In the genomic region with DNA sequence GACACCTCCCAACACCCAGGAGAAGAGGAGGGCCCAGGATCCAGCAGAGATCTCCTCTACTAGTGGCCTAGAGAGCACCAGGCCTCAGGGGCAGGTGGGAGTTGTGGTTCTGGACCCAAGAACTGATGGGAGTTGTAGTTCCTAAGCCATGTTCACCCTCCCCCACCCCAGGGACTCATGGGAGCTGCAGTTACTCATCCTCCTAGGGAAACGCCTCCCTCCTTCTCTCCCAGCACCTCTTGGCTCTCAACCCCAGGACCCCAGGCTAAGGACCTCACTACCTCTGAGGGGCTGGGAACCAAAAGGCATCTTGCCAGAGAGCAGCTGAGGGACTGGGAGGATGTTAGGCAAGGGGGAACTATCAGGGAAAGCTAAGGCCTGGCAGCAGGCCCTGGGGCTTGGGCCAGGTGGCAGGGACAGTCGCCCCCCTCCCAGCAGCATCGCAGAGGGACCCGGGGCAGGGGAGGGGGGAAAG, we compare ENCODE assay signal across 9 cellular contexts. TPM values are rescaled to one million over a fixed set of nuclear protein-coding genes. Genes with fewer than 3 reads are reported as not detected.
DNase-seq lines count a peak whose midpoint lies in the region; ATAC-seq and TF ChIP-seq lines count a peak whose summit lies in the region.
"Had no signal": no experiment of that assay in that cellular context is flagged by ENCODE, and none has a peak within 500 bp of the region (broad histone marks: within the 10 kb centered on the region; RNA-seq: fewer than 3 reads in every experiment).

No MANE protein-coding gene starts in this region.

- no peaks in the 10 kb centered on the region for H3K4me1 ChIP-seq in psoas muscle
- H3K4me1 ChIP-seq: parathyroid adenoma had no signal

- H3K36me3 ChIP-seq in H7 (replicated peaks; ENCODE audit: control insufficient read depth, insufficient read depth, low read length) (no peaks in the 10 kb centered on the region), psoas muscle (ENCODE audit: insufficient read depth in 1 of 2, low read depth in 1 of 2) (no peaks in the 10 kb centered on the region)

- CTCF ChIA-PET in activated CD8-positive, alpha-beta memory T cell treated with anti-CD3 and anti-CD28 coated beads, Interleukin-2, amount 10 ng/mL, durations not matched to agents 7 days and 5 days (lab: Charles Lee): no interaction called here

- H3K4me1 Mint-ChIP-seq in activated CD8-positive, alpha-beta memory T cell treated with anti-CD3 and anti-CD28 coated beads, Interleukin-2, amount 10 ng/mL, durations not matched to agents 7 days and 5 days: peaks cover 3% of the 10 kb centered on the region

- no peaks in the 10 kb centered on the region for H3K9me3 Mint-ChIP-seq in activated CD8-positive, alpha-beta memory T cell treated with anti-CD3 and anti-CD28 coated beads, Interleukin-2, amount 10 ng/mL, durations not matched to agents 7 days and 5 days (ENCODE audit: low read depth)

- no peaks in the 10 kb centered on the region for H3K27me3 ChIP-seq in H7 (ENCODE audit: control insufficient read depth, insufficient read depth, low read length)
- no peaks in the 10 kb centered on the region for H3K27me3 ChIP-seq in psoas muscle (ENCODE audit: insufficient read depth in 3 of 3, low read length in 2 of 3)

- DNase-seq in H7: peak; percentile 86
- DNase-seq in OCI-M1 (lab: John Stamatoyannopoulos, UW): peak; percentile 40
- peak; percentile 71 for DNase-seq in fibroblast of the aortic adventitia (ENCODE audit: low read depth)
- DNase-seq in psoas muscle: peak in 1 of 2 donors; percentile 31
- DNase-seq in GM13976 (ENCODE audit: low spot score): no peak
- DNase-seq in activated CD8-positive, alpha-beta memory T cell treated with anti-CD3 and anti-CD28 coated beads, Interleukin-2, amount 10 ng/mL, durations not matched to agents 7 days and 5 days: no peak

- WGBS in psoas muscle, 3 donors: 34 to 56% (median 54%) methylated on average over 4 of the region's 4 CpGs

- H3K27ac ChIP-seq in psoas muscle: no peak overlapping the region
- H3K27ac ChIP-seq: parathyroid adenoma had no signal

- H3K36me3 Mint-ChIP-seq in activated CD8-positive, alpha-beta memory T cell treated with anti-CD3 and anti-CD28 coated beads, Interleukin-2, amount 10 ng/mL, durations not matched to agents 7 days and 5 days: no peaks in the 10 kb centered on the region

- ATAC-seq in psoas muscle (peak; percentile 28 to 80 (median 58)), GM21390 (IDR thresholded peaks at IDR 0.05; ENCODE audit: unreplicated experiment) (no peak), GM21367 (IDR thresholded peaks at IDR 0.05; ENCODE audit: unreplicated experiment) (no peak)
- no peak for ATAC-seq in activated CD8-positive, alpha-beta memory T cell treated with anti-CD3 and anti-CD28 coated beads, Interleukin-2, amount 10 ng/mL, durations not matched to agents 7 days and 5 days

- TF ChIP-seq CTCF in fibroblast of the aortic adventitia (IDR thresholded peaks at IDR 0.05; ENCODE audit: insufficient read depth, low read length): no peak
- no peak for TF ChIP-seq CTCF in psoas muscle (IDR thresholded peaks at IDR 0.05)
- TF ChIP-seq CTCF in GM13976 (IDR thresholded peaks at IDR 0.05; ENCODE audit: borderline replicate concordance, control extremely low read depth, extremely low read depth, insufficient read depth, missing control alignments): no peak

- H3K27ac Mint-ChIP-seq in activated CD8-positive, alpha-beta memory T cell treated with anti-CD3 and anti-CD28 coated beads, Interleukin-2, amount 10 ng/mL, durations not matched to agents 7 days and 5 days: no peak overlapping the region

- H3K4me3 ChIP-seq in H7 (ENCODE audit: insufficient read depth, low read depth, low read length) (no peak overlapping the region), fibroblast of the aortic adventitia (ENCODE audit: low read depth, low read length) (no peak overlapping the region), psoas muscle (peak overlapping the region; percentile 36)

- no peaks in the 10 kb centered on the region for H3K27me3 Mint-ChIP-seq in activated CD8-positive, alpha-beta memory T cell treated with anti-CD3 and anti-CD28 coated beads, Interleukin-2, amount 10 ng/mL, durations not matched to agents 7 days and 5 days

- H3K4me3 Mint-ChIP-seq in activated CD8-positive, alpha-beta memory T cell treated with anti-CD3 and anti-CD28 coated beads, Interleukin-2, amount 10 ng/mL, durations not matched to agents 7 days and 5 days: no peak overlapping the region

- intact Hi-C loops in psoas muscle (cut with DNase I): no loop called here

- in situ Hi-C loops in GM13976 (cut with MboI; ENCODE audit: low sequenced_read_pairs, unreplicated experiment): loop anchor here (10.0 kb wide), 1 partner anchor 55 kb away; no protein-coding TSS in a partner anchor

- no peaks in the 10 kb centered on the region for H3K9me3 ChIP-seq in psoas muscle

RNA-seq across cellular contexts. Expression of gene SLC22A12, which starts 28.8 kb away (rescaled TPM):
- not detected in 2 replicates for total RNA-seq in H7 (2014; rRNA removed; shearing (Covaris generic))
- total RNA-seq in fibroblast of the aortic adventitia (ENCODE audit: low replicate concordance) (not detected in 2 replicates), psoas muscle (not detected)
- not detected for polyA plus RNA-seq in psoas muscle
- total RNA-seq in activated CD8-positive, alpha-beta memory T cell treated with anti-CD3 and anti-CD28 coated beads, Interleukin-2, amount 10 ng/mL, durations not matched to agents 7 days and 5 days: not detected

Comparison
In these comparisons a context has a peak if more than half of its experiments do, and no peak if none do; other contexts are left out.
1. DNase-seq: peak in H7 (single experiment), OCI-M1 (single experiment) and fibroblast of the aortic adventitia (single experiment); none in GM13976 (single experiment) and activated CD8-positive, alpha-beta memory T cell treated with anti-CD3 and anti-CD28 coated beads, Interleukin-2, amount 10 ng/mL, durations not matched to agents 7 days and 5 days (single experiment).
2. ATAC-seq: peak in psoas muscle (4 of 4); none in GM21390 (single experiment), activated CD8-positive, alpha-beta memory T cell treated with anti-CD3 and anti-CD28 coated beads, Interleukin-2, amount 10 ng/mL, durations not matched to agents 7 days and 5 days (single experiment) and GM21367 (single experiment).